In the genomic region with DNA sequence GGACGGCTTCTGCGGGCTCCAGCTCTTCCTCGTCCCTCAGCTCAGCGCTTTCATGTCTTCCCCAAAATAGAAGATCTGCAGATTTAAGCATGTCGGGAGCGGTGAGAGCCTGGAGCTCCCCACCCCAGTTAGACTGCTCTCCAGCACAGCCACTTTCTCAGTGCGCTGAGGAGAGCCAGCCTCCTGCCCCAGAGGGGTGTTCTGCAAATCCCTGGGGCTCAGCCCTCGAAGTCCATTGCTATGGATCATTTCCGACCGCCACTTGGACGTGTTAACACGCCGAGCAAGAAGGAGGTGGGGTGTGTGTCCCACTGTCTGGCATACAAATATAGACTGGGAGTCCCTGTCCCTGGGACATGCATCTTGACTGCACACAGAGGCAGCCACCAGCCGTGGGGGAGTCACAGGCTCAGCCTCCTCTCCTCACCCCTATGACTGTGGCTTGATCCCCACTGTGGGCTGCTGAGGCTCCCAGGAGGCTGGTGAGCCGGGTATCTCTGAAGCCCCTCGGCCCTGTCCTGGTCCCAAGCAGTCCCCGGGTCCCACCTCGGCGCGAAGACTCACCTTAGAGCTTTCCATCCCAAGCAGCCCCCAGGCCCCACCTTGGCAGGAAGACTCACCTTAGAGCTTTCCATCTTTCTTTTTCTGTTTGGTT, we compare ENCODE assay signal across 25 cellular contexts.
"Had no signal": no experiment of that assay in that cellular context is flagged by ENCODE, and none has a peak within 500 bp of the region (broad histone marks: within the 10 kb centered on the region; RNA-seq: fewer than 3 reads in every experiment).

No MANE protein-coding gene starts in this region.

- H3K27ac Mint-ChIP-seq: activated naive CD4-positive, alpha-beta T cell treated with anti-CD3 and anti-CD28 coated beads for 36 hours; activated naive CD8-positive, alpha-beta T cell treated with anti-CD3 and anti-CD28 coated beads, Interleukin-2, amount 10 ng/mL, durations not matched to agents 7 days and 5 days; activated T-cell treated with anti-CD3 and anti-CD28 coated beads, Interleukin-2, amount 50 U/mL, for 72 hours; brain; immature natural killer cell; mesothelial cell of epicardium; neural progenitor cell; T-helper 2 cell treated with Interferon-gamma antibody and Interleukin-4, amounts not matched to agents 5 μg/mL and 100 μg/mL, for 36 hours had no signal

- H3K9me3 ChIP-seq: ascending aorta, suprapubic skin had no signal

- H3K27me3 ChIP-seq: ascending aorta, cardiac muscle cell, neural progenitor cell, suprapubic skin had no signal

- ATAC-seq: activated T-cell treated with anti-CD3 and anti-CD28 coated beads, Interleukin-2, amount 50 U/mL, for 72 hours; gastroesophageal sphincter; left lung; right cardiac atrium had no signal

- H3K4me3 ChIP-seq: ascending aorta, cardiac muscle cell, gastroesophageal sphincter, left lung, neural progenitor cell, stomach, suprapubic skin, tibial artery had no signal

- H3K36me3 ChIP-seq: ascending aorta, cardiac muscle cell, gastroesophageal sphincter, left lung, stomach, suprapubic skin, tibial artery had no signal

- H3K27me3 Mint-ChIP-seq: activated naive CD8-positive, alpha-beta T cell treated with anti-CD3 and anti-CD28 coated beads, Interleukin-2, amount 10 ng/mL, durations not matched to agents 7 days and 5 days; brain had no signal

- H3K4me1 Mint-ChIP-seq: activated naive CD8-positive, alpha-beta T cell treated with anti-CD3 and anti-CD28 coated beads, Interleukin-2, amount 10 ng/mL, durations not matched to agents 7 days and 5 days; brain; immature natural killer cell; mesothelial cell of epicardium; neural progenitor cell had no signal

- H3K27ac ChIP-seq: ascending aorta, cardiac muscle cell, gastroesophageal sphincter, left lung, neural progenitor cell, stomach, suprapubic skin, tibial artery had no signal

- H3K4me1 ChIP-seq: ascending aorta, gastroesophageal sphincter, left lung, neural progenitor cell, stomach, suprapubic skin, tibial artery had no signal

- H3K4me3 Mint-ChIP-seq: activated naive CD4-positive, alpha-beta T cell treated with anti-CD3 and anti-CD28 coated beads for 36 hours; activated naive CD8-positive, alpha-beta T cell treated with anti-CD3 and anti-CD28 coated beads, Interleukin-2, amount 10 ng/mL, durations not matched to agents 7 days and 5 days; activated T-cell treated with anti-CD3 and anti-CD28 coated beads, Interleukin-2, amount 50 U/mL, for 72 hours; brain; immature natural killer cell; mesothelial cell of epicardium; naive B cell; neural progenitor cell; T-helper 2 cell treated with Interferon-gamma antibody and Interleukin-4, amounts not matched to agents 5 μg/mL and 100 μg/mL, for 36 hours had no signal

- DNase-seq: activated CD4-positive, alpha-beta T cell treated with anti-CD3 and anti-CD28 coated beads for 48 hours; activated CD4-positive, alpha-beta T cell treated with anti-CD3 and anti-CD28 coated beads, Interleukin-2, amount 50 U/mL, for 48 hours; activated CD4-positive, CD25-positive, alpha-beta regulatory T cell; activated effector memory CD4-positive, alpha-beta T cell treated with Interleukin-2 at 50 U/mL for 16 hours; activated naive CD4-positive, alpha-beta T cell treated with anti-CD3 and anti-CD28 coated beads for 36 hours; activated naive CD8-positive, alpha-beta T cell treated with anti-CD3 and anti-CD28 coated beads, Interleukin-2, amount 10 ng/mL, durations not matched to agents 7 days and 5 days; activated T-cell treated with anti-CD3 and anti-CD28 coated beads, Interleukin-2, amount 50 U/mL, for 72 hours; hypothalamus; immature natural killer cell; mammary epithelial cell; naive B cell; right cardiac atrium; stimulated activated CD4-positive, alpha-beta T cell treated with anti-CD3 and anti-CD28 coated beads, Interleukin-4, amount 100 ng/mL, for 1 hour; stomach; T-helper 1 cell; tibial artery had no signal

- H3K36me3 Mint-ChIP-seq: activated naive CD8-positive, alpha-beta T cell treated with anti-CD3 and anti-CD28 coated beads, Interleukin-2, amount 10 ng/mL, durations not matched to agents 7 days and 5 days; neural progenitor cell had no signal
